ENCODE assay signal across 17 cellular contexts in genomic region chr16:66197668-66198278, GRCh38.
DNase-seq lines count a peak whose midpoint lies in the region; ATAC-seq, FAIRE-seq and TF ChIP-seq lines count a peak whose summit lies in the region.
"Had no signal": no experiment of that assay in that cellular context is flagged by ENCODE, and none has a peak within 500 bp of the region (broad histone marks: within the 10 kb centered on the region; RNA-seq: fewer than 3 reads in every experiment).

No MANE protein-coding gene starts in this region.

- no peaks in the 10 kb centered on the region for H3K79me2 ChIP-seq in HepG2 (ENCODE audit: insufficient read depth, low read length)

- peaks cover 4 to 28% (median 21%) of the 10 kb centered on the region in 4 donors for H3K4me1 ChIP-seq in liver (ENCODE audit: control insufficient read depth in 4 of 4, insufficient read depth in 4 of 4, low read length in 3 of 4)
- H3K4me1 ChIP-seq in HepG2 (ENCODE audit: insufficient read depth, low read length), result no peaks in the 10 kb centered on the region
- H3K4me1 ChIP-seq: A549, BE2C had no signal

- H3K36me3 Mint-ChIP-seq in nephron (ENCODE audit: low read depth), result no peaks in the 10 kb centered on the region
- H3K36me3 Mint-ChIP-seq: CD4-positive, alpha-beta memory T cell had no signal

- intact Hi-C loops in HepG2 (cut with micrococcal nuclease; ENCODE audit: unreplicated experiment), result no loop called here

- no peak overlapping the region for H3K4me3 Mint-ChIP-seq in nephron
- H3K4me3 Mint-ChIP-seq: CD4-positive, alpha-beta memory T cell; HFFc6 had no signal

- H3K27ac Mint-ChIP-seq in nephron, result peak overlapping the region in 2 of 3 experiments; percentile 2 to 38
- H3K27ac Mint-ChIP-seq: CD4-positive, alpha-beta memory T cell; HFFc6 had no signal

- in situ Hi-C loops in HepG2 (cut with HindIII; ENCODE audit: extremely low pct_ligation_motif_present, low pct_unique_long_range_greater_than_20kb), result no loop called here

- no peaks in the 10 kb centered on the region for H3K9me3 Mint-ChIP-seq in nephron
- H3K9me3 Mint-ChIP-seq: CD4-positive, alpha-beta memory T cell; HFFc6 had no signal

- no peaks in the 10 kb centered on the region for H3K27me3 Mint-ChIP-seq in nephron (ENCODE audit: low read depth)

- H4K20me1 ChIP-seq in HepG2 (ENCODE audit: insufficient read depth, low read length), result no peaks in the 10 kb centered on the region

- H3K36me3 ChIP-seq in liver (ENCODE audit: control insufficient read depth in 4 of 4, insufficient read depth in 3 of 4, low read depth in 1 of 4, low read length in 3 of 4) (no peaks in the 10 kb centered on the region), HepG2 (replicated peaks in 1 of 2; ENCODE audit: control insufficient read depth in 1 of 2, insufficient read depth in 2 of 2, low read length in 2 of 2) (no peaks in the 10 kb centered on the region)
- H3K36me3 ChIP-seq: BE2C had no signal

- no peak overlapping the region for H3K9ac ChIP-seq in liver (ENCODE audit: low read depth in 1 of 2, low read length in 2 of 2)
- no peak overlapping the region for H3K9ac ChIP-seq in HepG2 (ENCODE audit: insufficient read depth, low read depth, low read length)

- H3K9me3 ChIP-seq in liver (ENCODE audit: control insufficient read depth in 4 of 4, low read length in 3 of 4), result no peaks in the 10 kb centered on the region
- no peaks in the 10 kb centered on the region for H3K9me3 ChIP-seq in HepG2 (ENCODE audit: low read length)
- H3K9me3 ChIP-seq: A549, BE2C had no signal

- no peak overlapping the region for H2AFZ ChIP-seq in HepG2 (ENCODE audit: low read length)

- no peaks in the 10 kb centered on the region for H3K27me3 ChIP-seq in liver (ENCODE audit: control insufficient read depth in 4 of 4, insufficient read depth in 4 of 4, low read length in 3 of 4)
- 0 out of 5 replicates have a peak, but pooled peaks cover 0 to 3% of the 10 kb centered on the region in 2 experiments for H3K27me3 ChIP-seq in HepG2 (ENCODE audit: control insufficient read depth in 1 of 2, insufficient read depth in 2 of 2, low read length in 2 of 2)
- H3K27me3 ChIP-seq: BE2C had no signal

- WGBS in liver, result 44% methylated on average over 4 of the region's 4 CpGs
- 1% methylated on average over 4 of the region's 4 CpGs for WGBS in HepG2 (ENCODE audit: low lambda C conversion rate)

- DNase-seq in HepG2 (ENCODE audit: low spot score) (no peak), left lobe of liver (ENCODE audit: low spot score) (no peak), NCI-H1417 treated with DMSO at 0.1 percent for 48 hours (lab: John Stamatoyannopoulos, UW) (no peak), glomerular visceral epithelial cell (ENCODE audit: extremely low spot score) (no peak)
- DNase-seq: BE2C; CD4-positive, alpha-beta memory T cell; DND-41; GDM1; HCEC 1CT; HFFc6 had no signal

- TF ChIP-seq CTCF in liver (IDR thresholded peaks at IDR 0.05; ENCODE audit: low read depth, low read length, missing input control) (no peak), HepG2 (CRISPR knock-in tag; IDR thresholded peaks at IDR 0.05) (no peak), nephron (IDR thresholded peaks at IDR 0.05; ENCODE audit: unreplicated experiment in 3 of 3) (no peak)

- TF ChIP-seq RAD21 in liver (IDR thresholded peaks at IDR 0.05) (no peak), HepG2 (CRISPR knock-in tag; IDR thresholded peaks at IDR 0.05) (no peak)

- no peak for ATAC-seq in HepG2
- peak; percentile 83 for ATAC-seq in left lobe of liver
- ATAC-seq in HG02588 (IDR thresholded peaks at IDR 0.05; ENCODE audit: unreplicated experiment), result no peak
- ATAC-seq: A549 had no signal

- H3K4me2 ChIP-seq in HepG2 (ENCODE audit: low read depth, low read length), result no peak overlapping the region
- H3K4me2 ChIP-seq: A549 had no signal

- H3K4me1 Mint-ChIP-seq in nephron, result peaks cover 10% of the 10 kb centered on the region
- H3K4me1 Mint-ChIP-seq: CD4-positive, alpha-beta memory T cell had no signal

- CTCF ChIA-PET in HepG2 (lab: Yijun Ruan, JAX; ENCODE audit: low intra/inter-chr PET ratio, low total read pairs), result no interaction called here

- H3K4me3 ChIP-seq in liver (ENCODE audit: low read depth in 1 of 3, low read length in 3 of 3), result no peak overlapping the region
- no peak overlapping the region for H3K4me3 ChIP-seq in HepG2 (replicated peaks in 1 of 3; ENCODE audit: insufficient read depth in 1 of 3, low read depth in 2 of 3, low read length in 3 of 3)
- H3K4me3 ChIP-seq: A549 had no signal

- H3K27ac ChIP-seq in liver (ENCODE audit: low read depth in 1 of 2, low read length in 2 of 2) (no peak overlapping the region), HepG2 (ENCODE audit: extremely low read length, insufficient read depth, low read length) (no peak overlapping the region)
- H3K27ac ChIP-seq: A549, C4-2B, HL-60 had no signal

- no TSS peak for BruUV-seq in HepG2 (replicated peaks; lab: Mats Ljungman, UMichigan)

- POLR2A ChIA-PET in HepG2 (lab: Yijun Ruan, JAX), result no interaction called here

- TF ChIP-seq POLR2A in HepG2 (IDR thresholded peaks at IDR 0.05; ENCODE audit: insufficient read depth in 1 of 2, low read depth in 2 of 2, low read length in 2 of 2), result no peak

- TF ChIP-seq EP300 in HepG2 (IDR thresholded peaks at IDR 0.05; ENCODE audit: low read depth in 2 of 2, low read length in 2 of 2) (no peak), HepG2 (CRISPR knock-in tag; IDR thresholded peaks at IDR 0.05; ENCODE audit: borderline replicate concordance) (no peak)

- FAIRE-seq in HepG2 (lab: Jason Lieb, UNC), result no peak
- FAIRE-seq: A549, GM12892 had no signal

TF ChIP-seq in liver, 16 proteins besides CTCF, POLR2A, EP300 and RAD21 (continues in another document):
- TF ChIP-seq JUND (IDR thresholded peaks at IDR 0.05) (peak in 1 of 2 donors; percentile 42), GABPA (IDR thresholded peaks at IDR 0.05 in 1 of 2, conservative IDR thresholded peaks at IDR 0.05 in 1 of 2) (no peak), ATF3 (IDR thresholded peaks at IDR 0.05) (no peak), YY1 (IDR thresholded peaks at IDR 0.05) (peak; percentile 25), HNF4A (conservative IDR thresholded peaks at IDR 0.05) (peak; percentile 28 to 48), RXRA (IDR thresholded peaks at IDR 0.05) (peak; percentile 63 to 66), NR2F2 (IDR thresholded peaks at IDR 0.05) (no peak), SP1 (IDR thresholded peaks at IDR 0.05) (peak; percentile 42), FOXA1 (IDR thresholded peaks at IDR 0.05) (no peak), HNF4G (IDR thresholded peaks at IDR 0.05) (no peak)

TF ChIP-seq in HepG2, 621 proteins besides CTCF, POLR2A, EP300 and RAD21:
- TF ChIP-seq ZSCAN31 (CRISPR knock-in tag; IDR thresholded peaks at IDR 0.05; ENCODE audit: low read depth) (no peak), ZNF639 (CRISPR knock-in tag; conservative IDR thresholded peaks at IDR 0.05) (no peak)
